ENCODE assay signal across 7 cellular contexts in genomic region chr10:7299601-7300195, GRCh38.
DNase-seq lines count a peak whose midpoint lies in the region; TF ChIP-seq lines count a peak whose summit lies in the region.
"Not testable (repeated sequence)": the region's sequence is repeated elsewhere in the genome, so short reads cannot be mapped to it uniquely, and the experiment has no call there.

No MANE protein-coding gene starts in this region.

- H3K4me1 Mint-ChIP-seq in activated naive CD8-positive, alpha-beta T cell (ENCODE audit: low read depth), result peaks cover 73% of the 10 kb centered on the region
- not testable (repeated sequence) for H3K4me1 Mint-ChIP-seq in glutamatergic neuron (ENCODE audit: low read depth, unreplicated experiment)
- peaks cover 67% of the 10 kb centered on the region for H3K4me1 Mint-ChIP-seq in nephron

- peak overlapping the region; percentile 23 for H3K4me3 Mint-ChIP-seq in activated naive CD8-positive, alpha-beta T cell
- not testable (repeated sequence) for H3K4me3 Mint-ChIP-seq in glutamatergic neuron (ENCODE audit: unreplicated experiment); nephron

- peaks cover 16% of the 10 kb centered on the region for H3K36me3 Mint-ChIP-seq in activated naive CD8-positive, alpha-beta T cell
- not testable (repeated sequence) for H3K36me3 Mint-ChIP-seq in glutamatergic neuron (ENCODE audit: unreplicated experiment); nephron (ENCODE audit: low read depth)

- H3K9me3 Mint-ChIP-seq in activated naive CD8-positive, alpha-beta T cell (ENCODE audit: low read depth); glutamatergic neuron (ENCODE audit: unreplicated experiment); nephron: not testable (repeated sequence)

- not testable (repeated sequence) for TF ChIP-seq CTCF in glutamatergic neuron (IDR thresholded peaks at IDR 0.05; ENCODE audit: partially characterized antibody, unreplicated experiment); nephron (IDR thresholded peaks at IDR 0.05; ENCODE audit: unreplicated experiment in 3 of 3)

- not testable (repeated sequence) for H3K27ac Mint-ChIP-seq in activated naive CD8-positive, alpha-beta T cell
- H3K27ac Mint-ChIP-seq in glutamatergic neuron (ENCODE audit: unreplicated experiment), result peak overlapping the region; percentile 18
- H3K27ac Mint-ChIP-seq in nephron, result peak overlapping the region in 2 of 3 experiments; percentile 77 to 85

- not testable (repeated sequence) for H3K27me3 Mint-ChIP-seq in activated naive CD8-positive, alpha-beta T cell; glutamatergic neuron (ENCODE audit: unreplicated experiment); nephron (ENCODE audit: low read depth)

- DNase-seq in DMS53 (lab: John Stamatoyannopoulos, UW) (peak; percentile 30), NCI-H146 (lab: John Stamatoyannopoulos, UW) (peak; percentile 4), NCI-H226 (peak; percentile 17), NCI-H82 (lab: John Stamatoyannopoulos, UW) (peak; percentile 26)
- DNase-seq in glutamatergic neuron, result not testable (repeated sequence)
